12 cellular contexts compared by ENCODE assay signal in genomic region chr9:92534199-92535159, GRCh38. TPM values are rescaled to one million over a fixed set of nuclear protein-coding genes. Genes with fewer than 3 reads are reported as not detected.
DNase-seq lines count a peak whose midpoint lies in the region; ATAC-seq, FAIRE-seq and TF ChIP-seq lines count a peak whose summit lies in the region.
"Had no signal": no experiment of that assay in that cellular context is flagged by ENCODE, and none has a peak within 500 bp of the region (broad histone marks: within the 10 kb centered on the region; RNA-seq: fewer than 3 reads in every experiment).

No MANE protein-coding gene starts in this region.

- TF ChIP-seq CTCF in GM12864 (IDR thresholded peaks at IDR 0.05; ENCODE audit: low read depth, low read length, missing control alignments) (no peak), mammary epithelial cell (conservative IDR thresholded peaks at IDR 0.05 in 1 of 2, IDR thresholded peaks at IDR 0.05 in 1 of 2; ENCODE audit: extremely low read depth in 1 of 2, insufficient read depth in 1 of 2, low read depth in 1 of 2, low read length in 2 of 2) (no peak), osteoblast (IDR thresholded peaks at IDR 0.05; ENCODE audit: extremely low read depth, low read depth, low read length) (no peak)

- peak; percentile 56 for ATAC-seq in HG03175 (IDR thresholded peaks at IDR 0.05; ENCODE audit: unreplicated experiment)
- no peak for ATAC-seq in HG02610 (IDR thresholded peaks at IDR 0.05; ENCODE audit: unreplicated experiment)
- ATAC-seq: stimulated activated naive B cell treated with anti-CD40 and anti-IgM and Interleukin-4, amounts not matched to agents 10 μg/mL and 1 μg/mL and 100 μg/mL, for 72 hours had no signal

- DNase-seq in GM12864 (ENCODE audit: low read depth) (peak; percentile 21), mammary epithelial cell (peak; percentile 8), osteoblast (ENCODE audit: insufficient read length, low spot score, missing footprints) (no peak), COLO829 (ENCODE audit: low spot score) (no peak), RCC 7860 (ENCODE audit: low spot score) (no peak)
- no peak for DNase-seq in activated T-cell treated with anti-CD3 and anti-CD28 coated beads, Interleukin-2, amount 50 U/mL, for 48 hours
- DNase-seq: stimulated activated naive B cell treated with anti-CD40 and anti-IgM and Interleukin-4, amounts not matched to agents 10 μg/mL and 1 μg/mL and 100 μg/mL, for 72 hours had no signal

- H4K20me1 ChIP-seq in mammary epithelial cell (ENCODE audit: insufficient read depth, low read length) (no peaks in the 10 kb centered on the region), osteoblast (ENCODE audit: insufficient read depth, low read length) (no peaks in the 10 kb centered on the region)

- H3K9me3 ChIP-seq in mammary epithelial cell (replicated peaks; ENCODE audit: insufficient read depth, low read length) (no peaks in the 10 kb centered on the region), osteoblast (ENCODE audit: low read depth, low read length) (no peaks in the 10 kb centered on the region)

- no peaks in the 10 kb centered on the region for H3K36me3 ChIP-seq in mammary epithelial cell (ENCODE audit: insufficient read depth, low read length)
- H3K36me3 ChIP-seq in osteoblast (ENCODE audit: insufficient read depth, low read length): no peaks in the 10 kb centered on the region

- H3K4me2 ChIP-seq in mammary epithelial cell (ENCODE audit: insufficient read depth, low read depth, low read length) (peak overlapping the region; percentile 55), osteoblast (ENCODE audit: insufficient read depth, low read length) (peak overlapping the region; percentile 77)

- H3K27ac ChIP-seq in mammary epithelial cell (ENCODE audit: insufficient read depth, low read depth, low read length): no peak overlapping the region
- peak overlapping the region; percentile 66 for H3K27ac ChIP-seq in osteoblast (ENCODE audit: low read depth, low read length)

- in situ Hi-C loops in mammary epithelial cell (cut with MboI; ENCODE audit: low sequenced_read_pairs in 2 of 2): no loop called here

- no TSS peak for BruUV-seq in mammary epithelial cell (replicated peaks; lab: Mats Ljungman, UMichigan)

- intact Hi-C loops in mammary epithelial cell (cut with micrococcal nuclease): loop anchor here (5.0 kb wide), 1 partner anchor 207 kb away; the partner anchor contains the start of genes CENPP and NOL8

- H3K79me2 ChIP-seq in mammary epithelial cell (ENCODE audit: insufficient read depth, low read length) (no peaks in the 10 kb centered on the region), osteoblast (ENCODE audit: insufficient read depth, low read length) (no peaks in the 10 kb centered on the region)

- H3K27me3 ChIP-seq in mammary epithelial cell (ENCODE audit: insufficient read depth, low read length) (no peaks in the 10 kb centered on the region), osteoblast (ENCODE audit: insufficient read depth, low read length) (no peaks in the 10 kb centered on the region)

- WGBS in mammary epithelial cell (ENCODE audit: low coverage, missing lambda C conversion rate): 69% methylated on average over 4 of the region's 4 CpGs

- H3K4me1 ChIP-seq in mammary epithelial cell (ENCODE audit: insufficient read depth, low read length) (no peaks in the 10 kb centered on the region), osteoblast (ENCODE audit: insufficient read depth, low read length) (peaks cover 33% of the 10 kb centered on the region)

- dilution Hi-C loops in mammary epithelial cell (cut with HindIII; ENCODE audit: low sequenced_read_pairs): no loop called here

- peak overlapping the region; percentile 71 for H2AFZ ChIP-seq in mammary epithelial cell (ENCODE audit: low read depth, low read length)
- peak overlapping the region; percentile 88 for H2AFZ ChIP-seq in osteoblast (ENCODE audit: low read length)

- peak overlapping the region; percentile 39; the same call in 1 of the 2 replicates for H3K4me3 ChIP-seq in GM12864 (ENCODE audit: low read depth, low read length)
- no peak overlapping the region for H3K4me3 ChIP-seq in mammary epithelial cell (replicated peaks in 1 of 3; ENCODE audit: insufficient read depth in 1 of 3, low read depth in 2 of 3, low read length in 3 of 3)
- peak overlapping the region; percentile 46 for H3K4me3 ChIP-seq in osteoblast (ENCODE audit: insufficient read depth, low read length)

- CTCF ChIA-PET in mammary epithelial cell (lab: Charles Lee; ENCODE audit: low non-redundant PET): no interaction called here

- FAIRE-seq in RCC 7860 (lab: Jason Lieb, UNC): no peak

- no peak overlapping the region for H3K9ac ChIP-seq in mammary epithelial cell (ENCODE audit: insufficient read depth, low read length)

RNA-seq across cellular contexts. Expression of gene ECM2, which starts 1.3 kb away (rescaled TPM):
- total RNA-seq in mammary epithelial cell (1 to 10 TPM; 1.3 to 2.1 TPM), osteoblast (55.4 and 62.2 TPM in 2 replicates)
- polyA plus RNA-seq in mammary epithelial cell: 0.56 TPM
- not detected for polyA minus RNA-seq in mammary epithelial cell
- total RNA-seq: neural crest cell, SK-MEL-5 had no signal

RNA-seq across cellular contexts. Expression of gene ASPN, which starts 52.2 kb away (rescaled TPM):
- under 1 TPM in 1 of 2 donors, not detected in 1; 0.17 TPM for total RNA-seq in mammary epithelial cell
- not detected for polyA plus RNA-seq in mammary epithelial cell
- not detected for polyA minus RNA-seq in mammary epithelial cell
- 1.1 and 1.2 TPM in 2 replicates for total RNA-seq in osteoblast
- total RNA-seq: H4, neural crest cell, SK-MEL-5 had no signal

Comparison
In these comparisons a context has a peak if more than half of its experiments do, and no peak if none do; other contexts are left out.
1. DNase-seq: peak in GM12864 (single experiment) and mammary epithelial cell (single experiment); none in osteoblast (single experiment), COLO829 (single experiment), activated T-cell treated with anti-CD3 and anti-CD28 coated beads, Interleukin-2, amount 50 U/mL, for 48 hours (0 of 2) and RCC 7860 (single experiment).
2. H3K4me3 ChIP-seq: peak in GM12864 (single experiment) and osteoblast (single experiment); none in mammary epithelial cell (0 of 3).
3. RNA of gene ECM2, which starts 1.3 kb away (total RNA-seq): 55.4 to 62.2 TPM in osteoblast; 1.3 to 2.1 TPM in mammary epithelial cell; every median in the first group is over 10 times any median in the second.